ENCODE assay signal across 19 cellular contexts in the genomic region with DNA sequence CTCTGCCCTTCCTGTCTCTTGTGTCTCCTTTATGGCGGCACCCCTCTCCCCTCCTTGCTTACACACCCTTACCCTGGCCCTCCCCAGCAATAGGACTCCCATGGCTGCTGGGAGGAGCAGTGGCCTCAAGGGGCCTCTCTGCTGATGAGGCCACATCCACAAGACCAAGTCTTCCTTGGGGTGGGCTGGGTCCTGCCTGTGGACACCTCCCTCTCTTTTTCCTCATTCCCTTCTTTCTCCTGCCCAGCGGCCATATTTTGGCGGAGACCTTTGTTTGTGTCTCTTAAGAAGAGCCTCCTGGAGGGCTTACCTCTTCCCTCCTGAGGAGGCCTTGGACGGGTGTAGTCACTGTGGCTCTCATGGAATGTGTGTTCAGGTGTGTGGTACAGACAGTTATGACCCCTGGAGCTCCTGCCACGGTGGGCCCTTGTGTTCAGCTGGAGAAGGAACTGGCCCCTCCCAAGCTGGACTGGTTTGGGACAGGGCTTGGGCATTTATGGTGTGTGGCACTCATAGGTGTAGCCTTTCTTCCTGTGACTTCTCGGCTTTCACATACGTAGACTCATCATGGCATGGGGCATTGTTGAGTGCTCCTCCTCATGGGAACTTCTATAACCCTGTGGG.
"Had no signal": no experiment of that assay in that cellular context is flagged by ENCODE, and none has a peak within 500 bp of the region (broad histone marks: within the 10 kb centered on the region; RNA-seq: fewer than 3 reads in every experiment).

No MANE protein-coding gene starts in this region.

- H3K4me1 Mint-ChIP-seq: central memory CD8-positive, alpha-beta T cell; stimulated activated naive B cell treated with anti-CD40 and anti-IgM and Interleukin-4, amounts not matched to agents 10 μg/mL and 1 μg/mL and 100 μg/mL, for 72 hours; stimulated activated naive CD8-positive, alpha-beta T cell treated with anti-CD3 and anti-CD28 coated beads, Interleukin-15, amount 100 ng/mL, for 72 hours had no signal

- DNase-seq: dermis blood vessel endothelial cell; erythroblast; foreskin melanocyte; heart left ventricle; hippocampal formation; mammary epithelial cell; midbrain; sigmoid colon; stimulated activated CD4-positive, alpha-beta T cell treated with anti-CD3 and anti-CD28 coated beads, Interleukin-2, amount 100 ng/mL, for 24 hours; stimulated activated CD4-positive, alpha-beta T cell treated with anti-CD3 and anti-CD28 coated beads, Interleukin-4, amount 100 ng/mL, for 4 hours; stimulated activated naive B cell treated with anti-CD40 and anti-IgM and Interleukin-4, amounts not matched to agents 10 μg/mL and 1 μg/mL and 100 μg/mL, for 72 hours; stimulated activated naive CD8-positive, alpha-beta T cell treated with anti-CD3 and anti-CD28 coated beads, Interleukin-15, amount 100 ng/mL, for 72 hours; transverse colon had no signal

- H3K4me3 ChIP-seq: heart left ventricle, sigmoid colon, skin epidermis, thoracic aorta, transverse colon had no signal

- H3K9me3 ChIP-seq: neutrophil, sigmoid colon, thoracic aorta, transverse colon had no signal

- H3K36me3 Mint-ChIP-seq: natural killer cell treated with Interleukin-12 subunit alpha and Interleukin-12 subunit beta and Interleukin-15 and Interleukin-18, amount 100 ng/mL, for 72 hours; stimulated activated naive B cell treated with anti-CD40 and anti-IgM and Interleukin-4, amounts not matched to agents 10 μg/mL and 1 μg/mL and 100 μg/mL, for 72 hours had no signal

- H3K27me3 ChIP-seq: heart left ventricle, neutrophil, sigmoid colon, transverse colon had no signal

- H3K9me3 Mint-ChIP-seq: central memory CD8-positive, alpha-beta T cell; natural killer cell treated with Interleukin-12 subunit alpha and Interleukin-12 subunit beta and Interleukin-15 and Interleukin-18, amount 100 ng/mL, for 72 hours had no signal

- H3K27ac Mint-ChIP-seq: natural killer cell treated with Interleukin-12 subunit alpha and Interleukin-12 subunit beta and Interleukin-15 and Interleukin-18, amount 100 ng/mL, for 72 hours; stimulated activated naive B cell treated with anti-CD40 and anti-IgM and Interleukin-4, amounts not matched to agents 10 μg/mL and 1 μg/mL and 100 μg/mL, for 72 hours; stimulated activated naive CD8-positive, alpha-beta T cell treated with anti-CD3 and anti-CD28 coated beads, Interleukin-15, amount 100 ng/mL, for 72 hours had no signal

- H3K4me1 ChIP-seq: heart left ventricle, sigmoid colon, transverse colon had no signal

- H3K27ac ChIP-seq: heart left ventricle, neutrophil, sigmoid colon, thoracic aorta, transverse colon had no signal

- H3K36me3 ChIP-seq: heart left ventricle, neutrophil, sigmoid colon, thoracic aorta, transverse colon had no signal

- H3K27me3 Mint-ChIP-seq: central memory CD8-positive, alpha-beta T cell had no signal

- H3K4me3 Mint-ChIP-seq: central memory CD8-positive, alpha-beta T cell; natural killer cell treated with Interleukin-12 subunit alpha and Interleukin-12 subunit beta and Interleukin-15 and Interleukin-18, amount 100 ng/mL, for 72 hours; stimulated activated naive B cell treated with anti-CD40 and anti-IgM and Interleukin-4, amounts not matched to agents 10 μg/mL and 1 μg/mL and 100 μg/mL, for 72 hours; stimulated activated naive CD8-positive, alpha-beta T cell treated with anti-CD3 and anti-CD28 coated beads, Interleukin-15, amount 100 ng/mL, for 72 hours had no signal

- ATAC-seq: heart left ventricle; left lobe of liver; natural killer cell treated with Interleukin-12 subunit alpha and Interleukin-12 subunit beta and Interleukin-15 and Interleukin-18, amount 100 ng/mL, for 72 hours; stimulated activated naive B cell treated with anti-CD40 and anti-IgM and Interleukin-4, amounts not matched to agents 10 μg/mL and 1 μg/mL and 100 μg/mL, for 72 hours; stimulated activated naive CD8-positive, alpha-beta T cell treated with anti-CD3 and anti-CD28 coated beads, Interleukin-15, amount 100 ng/mL, for 72 hours had no signal
